In the genomic region with DNA sequence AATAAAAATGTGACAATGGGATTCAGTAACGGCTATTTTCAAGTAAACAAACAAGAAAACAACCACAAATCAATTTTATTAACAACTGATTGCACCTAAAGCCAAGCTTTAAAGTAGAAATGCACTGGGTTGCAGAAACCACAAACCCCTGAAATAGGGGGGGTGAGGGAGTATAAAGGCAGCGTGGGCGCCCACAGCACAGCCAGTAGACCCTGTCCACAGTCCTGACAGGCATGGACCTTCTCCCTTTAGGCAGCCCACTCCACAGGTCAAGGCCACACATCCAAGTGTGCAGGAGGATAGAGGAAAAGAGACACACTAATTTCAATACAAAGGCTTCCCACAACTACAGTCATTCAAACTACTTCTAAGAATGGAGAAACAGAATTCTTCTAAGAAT, we compare ENCODE assay signal across 17 cellular contexts. TPM values are rescaled to one million over a fixed set of nuclear protein-coding genes. Genes with fewer than 3 reads are reported as not detected.
DNase-seq lines count a peak whose midpoint lies in the region; ATAC-seq and TF ChIP-seq lines count a peak whose summit lies in the region.
"Had no signal": no experiment of that assay in that cellular context is flagged by ENCODE, and none has a peak within 500 bp of the region (broad histone marks: within the 10 kb centered on the region; RNA-seq: fewer than 3 reads in every experiment).

No MANE protein-coding gene starts in this region.

- H3K36me3 Mint-ChIP-seq in activated CD8-positive, alpha-beta memory T cell treated with anti-CD3 and anti-CD28 coated beads, Interleukin-2, amount 10 ng/mL, durations not matched to agents 7 days and 5 days = peaks cover 37% of the 10 kb centered on the region
- H3K36me3 Mint-ChIP-seq in activated naive CD8-positive, alpha-beta T cell treated with anti-CD3 and anti-CD28 coated beads for 36 hours = peaks cover 58% of the 10 kb centered on the region

- peak overlapping the region; percentile 91 for H3K27ac Mint-ChIP-seq in activated CD8-positive, alpha-beta memory T cell treated with anti-CD3 and anti-CD28 coated beads, Interleukin-2, amount 10 ng/mL, durations not matched to agents 7 days and 5 days
- peak overlapping the region; percentile 96 for H3K27ac Mint-ChIP-seq in activated naive CD8-positive, alpha-beta T cell treated with anti-CD3 and anti-CD28 coated beads for 36 hours

- H3K4me2 ChIP-seq in KMS-11 = peak overlapping the region; percentile 89
- H3K4me2 ChIP-seq in osteoblast (ENCODE audit: insufficient read depth, low read length) = no peak overlapping the region
- H3K4me2 ChIP-seq: A549 had no signal

- H3K36me3 ChIP-seq in KMS-11 (ENCODE audit: insufficient read depth) (no peaks in the 10 kb centered on the region), osteoblast (ENCODE audit: insufficient read depth, low read length) (no peaks in the 10 kb centered on the region)
- H3K36me3 ChIP-seq: lower lobe of right lung, prostate gland had no signal

- H3K9ac ChIP-seq in KMS-11 = peak overlapping the region; percentile 40; the same call in 1 of the 2 replicates

- H2AFZ ChIP-seq in KMS-11 (ENCODE audit: low read depth) = no peak overlapping the region
- H2AFZ ChIP-seq in osteoblast (ENCODE audit: low read length) = no peak overlapping the region

- H3K27me3 ChIP-seq in KMS-11 (ENCODE audit: insufficient read depth, low read depth) (no peaks in the 10 kb centered on the region), osteoblast (ENCODE audit: insufficient read depth, low read length) (no peaks in the 10 kb centered on the region)

- peaks cover 85% of the 10 kb centered on the region for H3K79me2 ChIP-seq in KMS-11 (ENCODE audit: insufficient read depth, low read depth)
- peaks cover 81% of the 10 kb centered on the region for H3K79me2 ChIP-seq in osteoblast (ENCODE audit: insufficient read depth, low read length)

- ATAC-seq in activated CD8-positive, alpha-beta memory T cell treated with anti-CD3 and anti-CD28 coated beads, Interleukin-2, amount 10 ng/mL, durations not matched to agents 7 days and 5 days = peak; percentile 28
- ATAC-seq: A549, lower lobe of right lung, Right ventricle myocardium inferior had no signal

- H3K4me1 Mint-ChIP-seq in activated CD8-positive, alpha-beta memory T cell treated with anti-CD3 and anti-CD28 coated beads, Interleukin-2, amount 10 ng/mL, durations not matched to agents 7 days and 5 days = peaks cover 92% of the 10 kb centered on the region
- H3K4me1 Mint-ChIP-seq in activated naive CD8-positive, alpha-beta T cell treated with anti-CD3 and anti-CD28 coated beads for 36 hours = peaks cover 90% of the 10 kb centered on the region

- H3K4me3 ChIP-seq in KMS-11 (IDR thresholded peaks at IDR 0.05; ENCODE audit: insufficient read depth, low read depth, low read length) = no peak overlapping the region
- no peak overlapping the region for H3K4me3 ChIP-seq in osteoblast (ENCODE audit: insufficient read depth, low read length)
- H3K4me3 ChIP-seq: A549, lower lobe of right lung, prostate gland had no signal

- DNase-seq in activated CD8-positive, alpha-beta memory T cell treated with anti-CD3 and anti-CD28 coated beads, Interleukin-2, amount 10 ng/mL, durations not matched to agents 7 days and 5 days = peak; percentile 57
- no peak for DNase-seq in activated CD8-positive, alpha-beta memory T cell treated with anti-CD3 and anti-CD28 coated beads for 24 hours
- no peak for DNase-seq in activated naive CD8-positive, alpha-beta T cell treated with anti-CD3 and anti-CD28 coated beads for 36 hours
- DNase-seq in osteoblast (ENCODE audit: insufficient read length, low spot score, missing footprints) (no peak), NCI-H748 treated with DMSO at 0.1 percent for 48 hours (lab: John Stamatoyannopoulos, UW) (no peak), NCI-H2029 treated with DMSO at 0.1 percent for 48 hours (lab: John Stamatoyannopoulos, UW) (no peak), foreskin melanocyte (no peak)
- DNase-seq: cortex of kidney; KG1; lower lobe of right lung; NCI-H1105; NCI-H2171; stimulated activated naive CD4-positive, alpha-beta T cell had no signal

- TF ChIP-seq CTCF in KMS-11 (conservative IDR thresholded peaks at IDR 0.05; ENCODE audit: low read depth, low read length) (no peak), osteoblast (IDR thresholded peaks at IDR 0.05; ENCODE audit: extremely low read depth, low read depth, low read length) (no peak)

- H4K20me1 ChIP-seq in KMS-11 (ENCODE audit: insufficient read depth) (no peaks in the 10 kb centered on the region), osteoblast (ENCODE audit: insufficient read depth, low read length) (peaks cover 17% of the 10 kb centered on the region)

- H3K4me1 ChIP-seq in KMS-11 (ENCODE audit: low read depth, poor library complexity, severe bottlenecking) (peaks cover 91% of the 10 kb centered on the region), osteoblast (ENCODE audit: insufficient read depth, low read length) (peaks cover 78% of the 10 kb centered on the region)
- H3K4me1 ChIP-seq: prostate gland had no signal

- CTCF ChIA-PET in activated CD8-positive, alpha-beta memory T cell treated with anti-CD3 and anti-CD28 coated beads, Interleukin-2, amount 10 ng/mL, durations not matched to agents 7 days and 5 days (lab: Charles Lee) = no interaction called here

- no peaks in the 10 kb centered on the region for H3K27me3 Mint-ChIP-seq in activated CD8-positive, alpha-beta memory T cell treated with anti-CD3 and anti-CD28 coated beads, Interleukin-2, amount 10 ng/mL, durations not matched to agents 7 days and 5 days
- H3K27me3 Mint-ChIP-seq in activated naive CD8-positive, alpha-beta T cell treated with anti-CD3 and anti-CD28 coated beads for 36 hours = no peaks in the 10 kb centered on the region

- no peaks in the 10 kb centered on the region for H3K9me3 Mint-ChIP-seq in activated CD8-positive, alpha-beta memory T cell treated with anti-CD3 and anti-CD28 coated beads, Interleukin-2, amount 10 ng/mL, durations not matched to agents 7 days and 5 days (ENCODE audit: low read depth)
- peaks cover 4% of the 10 kb centered on the region for H3K9me3 Mint-ChIP-seq in activated naive CD8-positive, alpha-beta T cell treated with anti-CD3 and anti-CD28 coated beads for 36 hours

- H3K9me3 ChIP-seq in osteoblast (ENCODE audit: low read depth, low read length) = no peaks in the 10 kb centered on the region
- H3K9me3 ChIP-seq: A549, lower lobe of right lung, prostate gland had no signal

- H3K4me3 Mint-ChIP-seq in activated CD8-positive, alpha-beta memory T cell treated with anti-CD3 and anti-CD28 coated beads, Interleukin-2, amount 10 ng/mL, durations not matched to agents 7 days and 5 days = peak overlapping the region; percentile 29
- no peak overlapping the region for H3K4me3 Mint-ChIP-seq in activated naive CD8-positive, alpha-beta T cell treated with anti-CD3 and anti-CD28 coated beads for 36 hours

- H3K27ac ChIP-seq in KMS-11 = peak overlapping the region; percentile 77
- peak overlapping the region; percentile 31 for H3K27ac ChIP-seq in osteoblast (ENCODE audit: low read depth, low read length)
- H3K27ac ChIP-seq: A549, lower lobe of right lung, prostate gland had no signal

RNA-seq across cellular contexts. Expression of a gene that starts 48.8 kb away (rescaled TPM):
- 10 to 100 TPM; 50.5 to 59.4 TPM for total RNA-seq in activated CD8-positive, alpha-beta memory T cell treated with anti-CD3 and anti-CD28 coated beads, Interleukin-2, amount 10 ng/mL, durations not matched to agents 7 days and 5 days
- 10 to 100 TPM; 35.5 to 37.0 TPM for total RNA-seq in activated naive CD8-positive, alpha-beta T cell treated with anti-CD3 and anti-CD28 coated beads for 36 hours
- total RNA-seq in osteoblast = 36.8 and 39.1 TPM in 2 replicates
